Comparison of ENCODE assay signal across 26 cellular contexts in the genomic region with DNA sequence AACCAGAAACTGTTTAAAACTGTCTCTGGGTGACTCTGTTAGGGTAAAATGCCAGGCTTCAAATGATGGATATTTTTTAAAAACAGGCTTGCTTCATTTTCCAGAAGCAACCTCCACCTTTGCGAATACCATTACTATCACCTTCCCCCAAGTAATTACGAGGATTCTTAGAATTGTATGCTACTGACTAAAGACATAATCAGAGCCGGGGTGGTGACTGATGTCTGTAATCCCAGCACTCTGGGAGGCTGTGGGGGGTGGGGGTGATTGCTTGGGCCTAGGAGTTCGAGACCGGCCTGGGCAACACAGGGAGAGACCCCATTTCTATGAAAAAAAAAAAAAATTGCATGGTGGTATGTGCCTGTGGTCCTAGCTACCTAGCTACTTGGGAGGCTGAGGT.
"Had no signal": no experiment of that assay in that cellular context is flagged by ENCODE, and none has a peak within 500 bp of the region (broad histone marks: within the 10 kb centered on the region; RNA-seq: fewer than 3 reads in every experiment).

No MANE protein-coding gene starts in this region.

- ATAC-seq: activated naive CD4-positive, alpha-beta T cell treated with anti-CD3 and anti-CD28 coated beads, Interleukin-2, amount 50 U/mL, for 72 hours; activated naive CD8-positive, alpha-beta T cell treated with anti-CD3 and anti-CD28 coated beads, Interleukin-2, amount 50 U/mL, for 24 hours; activated T-cell treated with anti-CD3 and anti-CD28 coated beads, Interleukin-2, amount 50 U/mL, for 4 hours had no signal

- H3K27ac ChIP-seq: brain microvascular endothelial cell, cardiac muscle cell had no signal

- DNase-seq: activated B cell treated with CpG ODN at 0.5 μM for 24 hours; activated CD4-positive, alpha-beta memory T cell treated with anti-CD3 and anti-CD28 coated beads for 36 hours; activated CD4-positive, alpha-beta T cell treated with anti-CD3 and anti-CD28 coated beads for 1 hour; activated CD4-positive, alpha-beta T cell treated with anti-CD3 and anti-CD28 coated beads, Interleukin-2, amount 10 ng/mL, durations not matched to agents 7 days and 5 days; activated CD8-positive, alpha-beta memory T cell treated with anti-CD3 and anti-CD28 coated beads for 24 hours; activated effector memory CD4-positive, alpha-beta T cell treated with anti-CD3 and anti-CD28 coated beads, Interleukin-2, amount 50 U/mL, for 16 hours; activated naive CD4-positive, alpha-beta T cell treated with Interleukin-2 at 50 U/mL for 16 hours; activated naive CD8-positive, alpha-beta T cell treated with anti-CD3 and anti-CD28 coated beads, Interleukin-2, amount 50 U/mL, for 24 hours; activated T-cell treated with anti-CD3 and anti-CD28 coated beads, Interleukin-2, amount 50 U/mL, for 4 hours; amygdala; brain microvascular endothelial cell; Kasumi-1; NCI-H1092; NCI-H1417; NCI-H1930; NCI-H2107; NCI-H2171 treated with DMSO at 0.1 percent for 48 hours; NCI-H345; NCI-H510A; NCI-H526 treated with DMSO at 0.1 percent for 48 hours; NCI-H82; SIG-M5; T-helper 2 cell; T1000 had no signal

- H3K27me3 ChIP-seq: brain microvascular endothelial cell, cardiac muscle cell had no signal

- H3K4me3 ChIP-seq: cardiac muscle cell had no signal

- H3K36me3 ChIP-seq: brain microvascular endothelial cell, cardiac muscle cell had no signal
